1 cellular context compared by ENCODE assay signal in genomic region chr2:20188851-20189250, GRCh38.
TF ChIP-seq lines count a peak whose summit lies in the region.

No MANE protein-coding gene starts in this region.

TF ChIP-seq in GM23338, 12 proteins besides CTCF, POLR2A, EP300 and RAD21 (continued from another document):
- no peak for TF ChIP-seq REST (IDR thresholded peaks at IDR 0.05; ENCODE audit: unreplicated experiment)
- no peak for TF ChIP-seq EZH2phosphoT487 (IDR thresholded peaks at IDR 0.05; ENCODE audit: unreplicated experiment)
- TF ChIP-seq ETS1 (IDR thresholded peaks at IDR 0.05) = no peak
- no peak for TF ChIP-seq ZNF114 (CRISPR knock-in tag; IDR thresholded peaks at IDR 0.05)
- no peak for TF ChIP-seq JUNB (IDR thresholded peaks at IDR 0.05; ENCODE audit: unreplicated experiment)
- no peak for TF ChIP-seq EZH2 (IDR thresholded peaks at IDR 0.05; ENCODE audit: low read depth, unreplicated experiment)
- no peak for TF ChIP-seq ZNF331 (CRISPR knock-in tag; IDR thresholded peaks at IDR 0.05; ENCODE audit: low read depth)
- TF ChIP-seq NANOG (IDR thresholded peaks at IDR 0.05; ENCODE audit: borderline replicate concordance) = no peak
- TF ChIP-seq ZNF462 (CRISPR knock-in tag; IDR thresholded peaks at IDR 0.05) = no peak
